8 cellular contexts compared by ENCODE assay signal in the genomic region with DNA sequence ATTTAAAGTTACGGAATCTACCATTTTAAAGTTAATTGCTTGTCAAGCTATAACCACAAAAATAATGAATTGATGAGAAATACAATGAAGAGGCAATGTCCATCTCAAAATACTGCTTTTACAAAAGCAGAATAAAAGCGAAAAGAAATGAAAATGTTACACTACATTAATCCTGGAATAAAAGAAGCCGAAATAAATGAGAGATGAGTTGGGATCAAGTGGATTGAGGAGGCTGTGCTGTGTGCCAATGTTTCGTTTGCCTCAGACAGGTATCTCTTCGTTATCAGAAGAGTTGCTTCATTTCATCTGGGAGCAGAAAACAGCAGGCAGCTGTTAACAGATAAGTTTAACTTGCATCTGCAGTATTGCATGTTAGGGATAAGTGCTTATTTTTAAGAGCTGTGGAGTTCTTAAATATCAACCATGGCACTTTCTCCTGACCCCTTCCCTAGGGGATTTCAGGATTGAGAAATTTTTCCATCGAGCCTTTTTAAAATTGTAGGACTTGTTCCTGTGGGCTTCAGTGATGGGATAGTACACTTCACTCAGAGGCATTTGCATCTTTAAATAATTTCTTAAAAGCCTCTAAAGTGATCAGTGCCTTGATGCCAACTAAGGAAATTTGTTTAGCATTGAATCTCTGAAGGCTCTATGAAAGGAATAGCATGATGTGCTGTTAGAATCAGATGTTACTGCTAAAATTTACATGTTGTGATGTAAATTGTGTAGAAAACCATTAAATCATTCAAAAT. TPM values are rescaled to one million over a fixed set of nuclear protein-coding genes. Genes with fewer than 3 reads are reported as not detected.
A peak's percentile ranks its signal among the peaks of the same experiment; 100 is the strongest.
DNase-seq lines count a peak whose midpoint lies in the region; ATAC-seq, FAIRE-seq and TF ChIP-seq lines count a peak whose summit lies in the region.

No MANE protein-coding gene starts in this region.

- TF ChIP-seq CTCF in AG04450 (IDR thresholded peaks at IDR 0.05; ENCODE audit: low read depth, low read length) (no peak), bronchial epithelial cell (IDR thresholded peaks at IDR 0.05; ENCODE audit: insufficient read depth, low read length, severe bottlenecking) (no peak)

- peaks cover 33 to 51% (median 35%) of the 10 kb centered on the region in 3 donors for H3K4me1 Mint-ChIP-seq in IgD-negative memory B cell

- CTCF ChIA-PET in AG04450 (lab: Charles Lee): interaction anchor here (1.1 kb wide), 1 partner anchor 86 kb away, joined by 4 read pairs; no protein-coding TSS in a partner anchor

- ATAC-seq in HG03521 (IDR thresholded peaks at IDR 0.05; ENCODE audit: unreplicated experiment) (no peak), HG03439 (IDR thresholded peaks at IDR 0.05; ENCODE audit: unreplicated experiment) (no peak), HG02588 (IDR thresholded peaks at IDR 0.05; ENCODE audit: unreplicated experiment) (no peak)

- FAIRE-seq in bronchial epithelial cell (lab: Jason Lieb, UNC): no peak

- WGBS in mesodermal cell (ENCODE audit: insufficient coverage in 2 of 2), 2 experiments: 14 to 20% methylated on average over 3 of the region's 6 CpGs

- H3K36me3 Mint-ChIP-seq in IgD-negative memory B cell: peaks cover 22% of the 10 kb centered on the region

- H3K27me3 Mint-ChIP-seq in IgD-negative memory B cell: no peaks in the 10 kb centered on the region

- H3K4me3 ChIP-seq in AG04450 (ENCODE audit: low read depth, low read length) (peak overlapping the region; percentile 97), bronchial epithelial cell (ENCODE audit: low read depth, low read length) (peak overlapping the region; percentile 50), mesodermal cell (ENCODE audit: extremely low read depth, insufficient read depth, low read length, poor library complexity, severe bottlenecking) (peak overlapping the region; percentile 94)

- POLR2A ChIA-PET in AG04450 (lab: Yijun Ruan, JAX): interaction anchor here (0.7 to 21.9 kb wide), 8 partner anchors 13 to 80 kb away, joined by 3 to 999 read pairs (median 122); a partner anchor contains a TSS

- no peak overlapping the region for H3K4me3 Mint-ChIP-seq in IgD-negative memory B cell

- no peaks in the 10 kb centered on the region for H3K4me1 ChIP-seq in mesodermal cell (ENCODE audit: control insufficient read depth, insufficient read depth, low read length, poor library complexity, severe bottlenecking)

- no peaks in the 10 kb centered on the region for H3K27me3 ChIP-seq in AG04450 (ENCODE audit: control insufficient read depth, insufficient read depth, low read length)
- H3K27me3 ChIP-seq in bronchial epithelial cell (ENCODE audit: control insufficient read depth, insufficient read depth, low read length): no peaks in the 10 kb centered on the region

- H3K9me3 Mint-ChIP-seq in IgD-negative memory B cell: no peaks in the 10 kb centered on the region

- H3K27ac ChIP-seq in AG04450 (ENCODE audit: low read depth, low read length) (peak overlapping the region; percentile 25), mesodermal cell (ENCODE audit: low read depth, low read length, severe bottlenecking) (peak overlapping the region; percentile 100)

- no peak for DNase-seq in AG04450 (ENCODE audit: low read depth, low spot score)
- peak; percentile 18 for DNase-seq in bronchial epithelial cell (ENCODE audit: low read depth)
- no peak for DNase-seq in HPDE6-E6E7 (ENCODE audit: extremely low spot score)

- peak overlapping the region in 2 of 3 donors; percentile 31 to 86 for H3K27ac Mint-ChIP-seq in IgD-negative memory B cell

- H3K36me3 ChIP-seq in bronchial epithelial cell (ENCODE audit: control insufficient read depth, insufficient read depth, low read length) (peaks cover 13% of the 10 kb centered on the region), mesodermal cell (ENCODE audit: control insufficient read depth, insufficient read depth, low read length) (peaks cover 66% of the 10 kb centered on the region)

- H3K9me3 ChIP-seq in AG04450 (ENCODE audit: control insufficient read depth, insufficient read depth, low read length) (no peaks in the 10 kb centered on the region; the same call in 1 of the 2 replicates), mesodermal cell (ENCODE audit: control insufficient read depth, low read length) (no peaks in the 10 kb centered on the region)

RNA-seq across cellular contexts. Expression of a gene that starts 4.2 kb away (rescaled TPM):
- polyA plus RNA-seq in AG04450 (2011; rRNA removed) (1,149 and 1,465 TPM in 2 replicates), IgD-negative memory B cell (3,054 TPM)
- polyA minus RNA-seq in AG04450 (2011; rRNA and poly(A)+ RNA removed): 15,934 and 21,970 TPM in 2 replicates
- 11,095 and 16,401 TPM in 2 replicates for total RNA-seq in bronchial epithelial cell
- 1,431 TPM for polyA plus RNA-seq in mesodermal cell (2013, experiment 1 of 2)
- polyA plus RNA-seq in mesodermal cell (2013, experiment 2 of 2): 2,018 TPM

RNA-seq across cellular contexts. Expression of a gene that starts 21.9 kb away (rescaled TPM):
- polyA plus RNA-seq in AG04450 (2011; rRNA removed) (60.9 and 90.0 TPM in 2 replicates), IgD-negative memory B cell (34.0 TPM)
- 55.8 and 101 TPM in 2 replicates for polyA minus RNA-seq in AG04450 (2011; rRNA and poly(A)+ RNA removed)
- 49.5 and 64.5 TPM in 2 replicates for total RNA-seq in bronchial epithelial cell
- polyA plus RNA-seq in mesodermal cell (2013, experiment 1 of 2): 102 TPM
- polyA plus RNA-seq in mesodermal cell (2013, experiment 2 of 2): 89.8 TPM

RNA-seq across cellular contexts. Expression of a gene that starts 55.1 kb away (rescaled TPM):
- polyA plus RNA-seq in AG04450 (2011; rRNA removed) (25.3 and 49.2 TPM in 2 replicates), IgD-negative memory B cell (37.4 TPM)
- polyA minus RNA-seq in AG04450 (2011; rRNA and poly(A)+ RNA removed): 17.7 and 25.7 TPM in 2 replicates
- total RNA-seq in bronchial epithelial cell: 22.5 and 35.0 TPM in 2 replicates
- polyA plus RNA-seq in mesodermal cell (2013, experiment 1 of 2): 24.9 TPM
- polyA plus RNA-seq in mesodermal cell (2013, experiment 2 of 2): 23.5 TPM
